ENCODE assay signal across 1 cellular context in the genomic region with DNA sequence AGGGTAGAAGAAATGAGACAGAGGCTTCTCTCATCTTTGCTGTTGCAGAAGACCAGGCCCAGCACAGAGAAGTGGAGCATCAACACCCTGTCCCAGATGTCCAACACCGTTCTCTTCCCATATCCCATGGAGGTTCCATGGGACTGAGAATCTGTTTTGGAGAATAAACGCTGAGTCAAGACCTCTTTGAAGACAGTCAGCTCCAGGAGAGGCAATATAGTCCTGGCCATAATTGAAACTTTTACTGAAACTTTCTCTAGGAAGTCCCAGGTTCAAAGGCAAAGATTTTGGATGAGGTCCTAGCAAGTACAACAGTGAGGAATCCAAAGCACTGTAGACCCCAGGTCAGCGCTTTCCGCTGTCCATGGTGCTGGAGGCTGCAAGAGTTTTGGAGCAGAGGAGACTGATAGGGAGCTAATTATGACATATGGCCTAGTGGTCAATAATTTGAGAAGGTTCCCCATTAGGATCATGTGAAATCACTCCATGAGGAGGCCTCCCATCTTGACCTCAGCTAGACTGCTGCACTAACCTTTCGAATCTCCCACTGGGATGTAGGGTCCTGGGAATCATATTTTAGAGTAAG.
TF ChIP-seq lines count a peak whose summit lies in the region.

No MANE protein-coding gene starts in this region.

TF ChIP-seq in H1, 55 proteins besides CTCF, POLR2A, EP300 and RAD21:
- TF ChIP-seq BCL11A (IDR thresholded peaks at IDR 0.05; ENCODE audit: low read depth in 2 of 2, low read length in 2 of 2) (no peak), BRCA1 (IDR thresholded peaks at IDR 0.05; ENCODE audit: low read depth, low read length) (no peak), SIN3A (conservative IDR thresholded peaks at IDR 0.05 in 1 of 2, IDR thresholded peaks at IDR 0.05 in 1 of 2; ENCODE audit: low read depth in 1 of 2, low read length in 2 of 2) (peak; percentile 75 to 78; a peak in 3 of 4 replicates)
- TF ChIP-seq, protein P1, sequence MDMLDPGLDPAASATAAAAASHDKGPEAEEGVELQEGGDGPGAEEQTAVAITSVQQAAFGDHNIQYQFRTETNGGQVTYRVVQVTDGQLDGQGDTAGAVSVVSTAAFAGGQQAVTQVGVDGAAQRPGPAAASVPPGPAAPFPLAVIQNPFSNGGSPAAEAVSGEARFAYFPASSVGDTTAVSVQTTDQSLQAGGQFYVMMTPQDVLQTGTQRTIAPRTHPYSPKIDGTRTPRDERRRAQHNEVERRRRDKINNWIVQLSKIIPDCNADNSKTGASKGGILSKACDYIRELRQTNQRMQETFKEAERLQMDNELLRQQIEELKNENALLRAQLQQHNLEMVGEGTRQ (IDR thresholded peaks at IDR 0.05; ENCODE audit: low read length): no peak
